8 cellular contexts compared by ENCODE assay signal in the genomic region with DNA sequence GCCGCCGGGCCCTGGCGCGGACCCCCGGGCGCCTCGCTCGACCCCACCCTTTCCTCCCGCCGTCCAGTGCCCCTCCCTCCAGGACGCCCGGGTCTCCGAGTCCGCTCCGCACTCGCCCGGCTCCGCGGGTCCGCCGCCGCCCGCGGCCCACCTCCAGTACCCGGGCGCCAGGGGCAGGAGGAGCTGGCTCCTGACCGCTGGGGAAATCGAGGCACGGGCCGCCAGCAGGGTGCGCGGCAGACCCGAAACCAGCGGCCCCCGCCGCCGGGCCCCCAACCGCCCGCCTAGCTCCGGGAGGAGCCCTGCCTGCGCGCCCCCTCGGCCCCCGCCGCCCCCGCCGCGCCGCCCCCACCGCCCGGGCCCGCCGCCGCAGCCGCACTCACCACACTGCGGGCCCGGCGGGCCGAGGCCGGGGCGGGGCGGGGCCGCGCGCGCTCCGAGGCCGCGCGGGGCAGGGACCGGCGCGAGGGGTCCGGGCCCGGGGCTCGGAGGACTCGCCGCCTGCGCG. TPM values are rescaled to one million over a fixed set of nuclear protein-coding genes. Genes with fewer than 3 reads are reported as not detected.
DNase-seq lines count a peak whose midpoint lies in the region; ATAC-seq and TF ChIP-seq lines count a peak whose summit lies in the region.

No MANE protein-coding gene starts in this region.

- DNase-seq in activated CD4-positive, CD25-positive, alpha-beta regulatory T cell treated with anti-CD3 and anti-CD28 coated beads, Interleukin-2, amount 50 U/mL, for 72 hours, result peak; percentile 50
- DNase-seq in glutamatergic neuron, result no peak
- DNase-seq in spleen, result peak; percentile 89
- DNase-seq in kidney glomerular epithelial cell (lab: John Stamatoyannopoulos, UW), result no peak
- no peak for DNase-seq in SW 1271 (lab: John Stamatoyannopoulos, UW)

- WGBS in spleen, 5 donors, result 0 to 5% (median 1%) methylated on average over 4 to 80 of the region's 80 CpGs

- no peaks in the 10 kb centered on the region for H3K9me3 ChIP-seq in spleen

- peaks cover 0 to 8% (median 7%) of the 10 kb centered on the region in 6 donors for H3K36me3 ChIP-seq in spleen

- H3K4me1 Mint-ChIP-seq in glutamatergic neuron (ENCODE audit: low read depth, unreplicated experiment), result peaks cover 29% of the 10 kb centered on the region

- no peak for TF ChIP-seq POLR2A in spleen (IDR thresholded peaks at IDR 0.05)

- H3K4me3 ChIP-seq in spleen, result peak overlapping the region; percentile 83 to 99 (median 94)

- ATAC-seq in GM18502 (IDR thresholded peaks at IDR 0.05; ENCODE audit: poor library complexity, unreplicated experiment) (peak; percentile 19), HG02678 (IDR thresholded peaks at IDR 0.05; ENCODE audit: unreplicated experiment) (peak; percentile 8), HG02610 (IDR thresholded peaks at IDR 0.05; ENCODE audit: unreplicated experiment) (no peak)

- peaks cover 5% of the 10 kb centered on the region for H3K27me3 Mint-ChIP-seq in glutamatergic neuron (ENCODE audit: unreplicated experiment)

- H3K9me3 Mint-ChIP-seq in glutamatergic neuron (ENCODE audit: unreplicated experiment), result peaks cover 8% of the 10 kb centered on the region

- H3K4me3 Mint-ChIP-seq in glutamatergic neuron (ENCODE audit: unreplicated experiment), result peak overlapping the region; percentile 52

- TF ChIP-seq CTCF in glutamatergic neuron (IDR thresholded peaks at IDR 0.05; ENCODE audit: partially characterized antibody, unreplicated experiment) (no peak), spleen (IDR thresholded peaks at IDR 0.05 in 8 of 11, conservative IDR thresholded peaks at IDR 0.05 in 3 of 11) (no peak)

- peaks cover 0 to 44% (median 34%) of the 10 kb centered on the region in 7 donors for H3K27me3 ChIP-seq in spleen (replicated peaks in 1 of 7)

- peaks cover 24 to 64% (median 59%) of the 10 kb centered on the region in 6 donors for H3K4me1 ChIP-seq in spleen

- H3K27ac ChIP-seq in spleen, result peak overlapping the region; percentile 45 to 98 (median 94)

- H3K27ac Mint-ChIP-seq in glutamatergic neuron (ENCODE audit: unreplicated experiment), result no peak overlapping the region

- H3K36me3 Mint-ChIP-seq in glutamatergic neuron (ENCODE audit: unreplicated experiment), result no peaks in the 10 kb centered on the region

- intact Hi-C loops in spleen (cut with DNase I; ENCODE audit: low total_unique reads), result no loop called here

RNA-seq across cellular contexts. Expression of a gene that starts 0.3 kb away (rescaled TPM):
- total RNA-seq in glutamatergic neuron (ENCODE audit: unreplicated experiment), result 30.6 TPM
- total RNA-seq in spleen, result 10 to 100 TPM; 22.3 to 41.4 (median 24.2) TPM
- 10 to 100 TPM in 1 of 3 donors, 1 to 10 TPM in 2; 3.2 to 14.2 (median 3.7) TPM for polyA plus RNA-seq in spleen

RNA-seq across cellular contexts. Expression of a gene that starts 9.2 kb away (rescaled TPM):
- total RNA-seq in glutamatergic neuron (ENCODE audit: unreplicated experiment), result 38.7 TPM
- total RNA-seq in spleen, result 10 to 100 TPM; 34.5 to 53.1 (median 37.5) TPM
- 10 to 100 TPM; 28.5 to 54.5 (median 54.2) TPM for polyA plus RNA-seq in spleen

RNA-seq across cellular contexts. Expression of a gene that starts 9.9 kb away (rescaled TPM):
- total RNA-seq in glutamatergic neuron (ENCODE audit: unreplicated experiment) (68.1 TPM), spleen (10 to 100 TPM in 1 of 7 donors, 1 to 10 TPM in 6; 3.4 to 10.8 (median 5.5) TPM)
- 1 to 10 TPM; 1.7 to 6.4 (median 5.0) TPM for polyA plus RNA-seq in spleen

RNA-seq across cellular contexts. Expression of a gene that starts 16.0 kb away (rescaled TPM):
- total RNA-seq in glutamatergic neuron (ENCODE audit: unreplicated experiment) (63.0 TPM), spleen (10 to 100 TPM; 12.5 to 25.5 (median 14.6) TPM)
- 10 to 100 TPM; 16.1 to 22.7 (median 19.4) TPM for polyA plus RNA-seq in spleen

RNA-seq across cellular contexts. Expression of a gene that starts 19.8 kb away (rescaled TPM):
- 0.69 TPM for total RNA-seq in glutamatergic neuron (ENCODE audit: unreplicated experiment)
- not detected for total RNA-seq in spleen
- polyA plus RNA-seq in spleen, result not detected

Comparison
In these comparisons a context has a peak if more than half of its experiments do, and no peak if none do; other contexts are left out.
1. DNase-seq: peak in activated CD4-positive, CD25-positive, alpha-beta regulatory T cell treated with anti-CD3 and anti-CD28 coated beads, Interleukin-2, amount 50 U/mL, for 72 hours (single experiment) and spleen (single experiment); none in glutamatergic neuron (single experiment), kidney glomerular epithelial cell (single experiment) and SW 1271 (0 of 2).